17 cellular contexts compared by ENCODE assay signal in the genomic region with DNA sequence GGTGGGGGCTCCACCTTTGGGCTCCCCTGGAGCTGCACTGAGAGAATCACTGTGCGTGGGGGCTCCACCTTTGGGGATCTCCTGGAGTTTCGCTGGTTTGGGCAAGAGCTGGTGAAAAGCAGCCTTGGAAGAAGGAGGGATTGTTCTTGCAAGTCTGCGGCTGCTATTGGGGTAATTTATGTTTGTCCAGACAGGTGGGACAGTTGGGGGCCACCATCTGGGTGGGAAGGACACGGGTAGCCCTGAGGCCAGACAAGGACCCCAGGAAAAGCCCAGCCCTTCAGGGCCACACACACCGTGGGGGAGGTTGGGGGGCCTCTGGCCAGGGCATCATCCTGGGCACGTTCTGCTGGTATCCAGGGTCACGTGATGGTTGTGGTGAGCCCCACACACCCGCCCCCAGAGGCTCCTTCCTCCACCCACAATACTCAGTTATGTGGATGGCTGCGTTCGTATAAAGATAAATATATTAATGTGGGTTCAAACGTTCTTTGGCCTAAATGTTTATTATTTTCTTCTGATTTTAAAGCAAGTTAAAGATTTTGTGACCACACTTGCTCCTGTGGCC. TPM values are rescaled to one million over a fixed set of nuclear protein-coding genes. Genes with fewer than 3 reads are reported as not detected.
DNase-seq lines count a peak whose midpoint lies in the region; ATAC-seq and TF ChIP-seq lines count a peak whose summit lies in the region.
"Had no signal": no experiment of that assay in that cellular context is flagged by ENCODE, and none has a peak within 500 bp of the region (broad histone marks: within the 10 kb centered on the region; RNA-seq: fewer than 3 reads in every experiment).

No MANE protein-coding gene starts in this region.

- H3K4me3 Mint-ChIP-seq in endodermal cell, result no peak overlapping the region

- 83 to 100% methylated on average over 1 to 11 of the region's 11 CpGs for WGBS in endodermal cell (ENCODE audit: insufficient coverage in 1 of 2, insufficient read length in 1 of 2), 2 experiments
- no CpG with 5 or more reads among the region's 11 CpGs for WGBS in neuronal stem cell (ENCODE audit: extremely low coverage in 2 of 2, insufficient read length in 2 of 2, insufficient replicate concordance in 1 of 2), 2 donors
- WGBS in GM23248 (ENCODE audit: low coverage in 1 of 2, low lambda C conversion rate in 2 of 2, missing lambda C conversion rate in 2 of 2), 2 experiments, result 32 to 36% methylated on average over 10 to 11 of the region's 11 CpGs

- H3K27ac Mint-ChIP-seq in endodermal cell, result peak overlapping the region; percentile 55

- no peak overlapping the region for H2BK120ac ChIP-seq in neuronal stem cell (ENCODE audit: low read depth, low read length)

- no peak overlapping the region for H2BK12ac ChIP-seq in neuronal stem cell (ENCODE audit: low read length)

- no peaks in the 10 kb centered on the region for H3K9me3 Mint-ChIP-seq in endodermal cell

- in situ Hi-C loops in GM23248 (cut with MboI), result no loop called here

- H3K79me1 ChIP-seq in neuronal stem cell (ENCODE audit: low read depth, low read length), result peaks cover 3% of the 10 kb centered on the region

- H3K4me2 ChIP-seq in neuronal stem cell (ENCODE audit: insufficient read depth, low read length, poor library complexity, severe bottlenecking), result no peak overlapping the region
- no peak overlapping the region for H3K4me2 ChIP-seq in GM23248 (ENCODE audit: unreplicated experiment)
- H3K4me2 ChIP-seq: BLaER1, KMS-11 had no signal

- no peaks in the 10 kb centered on the region for H4K20me1 ChIP-seq in GM23248 (ENCODE audit: insufficient read depth)
- H4K20me1 ChIP-seq: BLaER1 had no signal

- no peak overlapping the region for H2BK5ac ChIP-seq in neuronal stem cell (ENCODE audit: low read length)

- peak overlapping the region; percentile 41 for H2AK5ac ChIP-seq in neuronal stem cell (ENCODE audit: low read depth, low read length)

- no peaks in the 10 kb centered on the region for H3K79me2 ChIP-seq in GM23248 (ENCODE audit: insufficient read depth)

- H3K27me3 ChIP-seq in endodermal cell (ENCODE audit: control insufficient read depth, insufficient read depth, low read length, poor library complexity, severe bottlenecking), result no peaks in the 10 kb centered on the region
- no peaks in the 10 kb centered on the region for H3K27me3 ChIP-seq in neuronal stem cell (ENCODE audit: control insufficient read depth in 3 of 3, insufficient read depth in 3 of 3, low read depth in 1 of 3, low read length in 3 of 3)
- H3K27me3 ChIP-seq in GM23248 (replicated peaks; ENCODE audit: insufficient read depth), result no peaks in the 10 kb centered on the region
- H3K27me3 ChIP-seq: BLaER1 had no signal

- H3K18ac ChIP-seq in neuronal stem cell (ENCODE audit: low read length), result no peak overlapping the region

- H3K9me3 ChIP-seq in endodermal cell (ENCODE audit: control insufficient read depth, low read length) (peaks cover 7% of the 10 kb centered on the region), neuronal stem cell (replicated peaks in 1 of 2; ENCODE audit: control insufficient read depth in 2 of 2, insufficient read depth in 1 of 2, low read depth in 1 of 2, low read length in 2 of 2) (peaks cover 0 to 2% of the 10 kb centered on the region in 2 donors), GM23248 (ENCODE audit: low read depth) (no peaks in the 10 kb centered on the region)
- H3K9me3 ChIP-seq: BLaER1 had no signal

- ATAC-seq in Right ventricle myocardium superior (ENCODE audit: poor library complexity), result no peak
- ATAC-seq: HCT116 had no signal

- H3K4me3 ChIP-seq in endodermal cell (ENCODE audit: low read length), result no peak overlapping the region
- H3K4me3 ChIP-seq in neuronal stem cell (ENCODE audit: low read length in 2 of 2), result no peak overlapping the region
- no peak overlapping the region for H3K4me3 ChIP-seq in GM23248
- H3K4me3 ChIP-seq: BLaER1 had no signal

- H3K36me3 ChIP-seq in endodermal cell (ENCODE audit: control insufficient read depth, insufficient read depth, low read length) (no peaks in the 10 kb centered on the region), neuronal stem cell (replicated peaks in 1 of 2; ENCODE audit: control insufficient read depth in 2 of 2, insufficient read depth in 2 of 2, low read length in 2 of 2) (no peaks in the 10 kb centered on the region), GM23248 (ENCODE audit: low read depth) (no peaks in the 10 kb centered on the region)
- H3K36me3 ChIP-seq: BLaER1 had no signal

- H3K9ac ChIP-seq in endodermal cell (ENCODE audit: extremely low read depth, low read length, poor library complexity, severe bottlenecking) (no peak overlapping the region), neuronal stem cell (ENCODE audit: low read depth, low read length, poor library complexity) (no peak overlapping the region), GM23248 (no peak overlapping the region)
- H3K9ac ChIP-seq: BLaER1, KMS-11 had no signal

- H3K4ac ChIP-seq in neuronal stem cell (ENCODE audit: low read length), result no peak overlapping the region

- H3K36me3 Mint-ChIP-seq in endodermal cell (ENCODE audit: low read depth), result no peaks in the 10 kb centered on the region

- intact Hi-C loops in cardiac septum (cut with DNase I) (no loop called here), Right ventricle myocardium superior (cut with DNase I) (no loop called here)

- H4K91ac ChIP-seq in neuronal stem cell (ENCODE audit: low read depth, low read length, poor library complexity), result no peak overlapping the region

- no peaks in the 10 kb centered on the region for H3K27me3 Mint-ChIP-seq in endodermal cell (ENCODE audit: insufficient read depth)

- no peak overlapping the region for H4K8ac ChIP-seq in neuronal stem cell (ENCODE audit: low read depth, low read length)

- TF ChIP-seq CTCF in endodermal cell (conservative IDR thresholded peaks at IDR 0.05), result no peak

- H3K23ac ChIP-seq in neuronal stem cell (ENCODE audit: low read depth, low read length, poor library complexity), result no peak overlapping the region

- peak overlapping the region; percentile 17 for H3K14ac ChIP-seq in neuronal stem cell (ENCODE audit: low read length)

- H3K27ac ChIP-seq in endodermal cell (ENCODE audit: low read depth, low read length), result no peak overlapping the region
- H3K27ac ChIP-seq in neuronal stem cell (replicated peaks; ENCODE audit: low read length), result no peak overlapping the region
- no peak overlapping the region for H3K27ac ChIP-seq in GM23248
- H3K27ac ChIP-seq: BLaER1, KMS-11 had no signal

- no peaks in the 10 kb centered on the region for H3K4me1 Mint-ChIP-seq in endodermal cell

- H3K4me1 ChIP-seq in endodermal cell (ENCODE audit: control insufficient read depth, insufficient read depth, low read length), result no peaks in the 10 kb centered on the region
- no peaks in the 10 kb centered on the region for H3K4me1 ChIP-seq in neuronal stem cell (ENCODE audit: control insufficient read depth in 2 of 2, insufficient read depth in 1 of 2, low read depth in 1 of 2, low read length in 2 of 2)
- no peaks in the 10 kb centered on the region for H3K4me1 ChIP-seq in GM23248 (ENCODE audit: insufficient read depth)

- peak; percentile 67 for DNase-seq in cardiac septum (ENCODE audit: low spot score)
- no peak for DNase-seq in Right ventricle myocardium superior
- no peak for DNase-seq in endodermal cell
- DNase-seq in neuronal stem cell (ENCODE audit: low spot score), result no peak
- DNase-seq in GM23248, result no peak
- DNase-seq in RPMI8226, result no peak
- DNase-seq in NCI-H1048 (lab: John Stamatoyannopoulos, UW), result no peak
- DNase-seq: 8988T, AML-193, Calu3, DMS79, EL, IMR-90 had no signal

- H2AFZ ChIP-seq in neuronal stem cell (ENCODE audit: low read length) (no peak overlapping the region), GM23248 (no peak overlapping the region)

- H3K9me2 ChIP-seq in GM23248 (ENCODE audit: insufficient read depth), result no peaks in the 10 kb centered on the region

- H2BK15ac ChIP-seq in neuronal stem cell (ENCODE audit: low read length), result no peak overlapping the region

- H3F3A ChIP-seq in GM23248 (ENCODE audit: insufficient read depth), result no peaks in the 10 kb centered on the region

RNA-seq across cellular contexts. Expression of a gene that starts 47.7 kb away (rescaled TPM):
- total RNA-seq in cardiac septum (11.8 TPM), Right ventricle myocardium superior (7.0 TPM), endodermal cell (not detected)
- polyA plus RNA-seq in endodermal cell (2013, experiment 1 of 2), result 0.50 TPM
- polyA plus RNA-seq in endodermal cell (2013, experiment 2 of 2), result 0.29 TPM
- polyA plus RNA-seq in neuronal stem cell (2013, experiment 1 of 2), result not detected
- polyA plus RNA-seq in neuronal stem cell (2013, experiment 2 of 2), result 0.07 TPM
- not detected in 2 replicates for total RNA-seq in GM23248 (2014; rRNA removed; shearing (Covaris generic))
- not detected in 2 replicates for polyA plus RNA-seq in GM23248 (2016; fragmentation: Nextera tagmentation; extraction: Ambion mirVana)
- total RNA-seq: Calu3, H1, IMR-90 had no signal
- polyA plus RNA-seq: H1, IMR-90 had no signal
